In the genomic region with DNA sequence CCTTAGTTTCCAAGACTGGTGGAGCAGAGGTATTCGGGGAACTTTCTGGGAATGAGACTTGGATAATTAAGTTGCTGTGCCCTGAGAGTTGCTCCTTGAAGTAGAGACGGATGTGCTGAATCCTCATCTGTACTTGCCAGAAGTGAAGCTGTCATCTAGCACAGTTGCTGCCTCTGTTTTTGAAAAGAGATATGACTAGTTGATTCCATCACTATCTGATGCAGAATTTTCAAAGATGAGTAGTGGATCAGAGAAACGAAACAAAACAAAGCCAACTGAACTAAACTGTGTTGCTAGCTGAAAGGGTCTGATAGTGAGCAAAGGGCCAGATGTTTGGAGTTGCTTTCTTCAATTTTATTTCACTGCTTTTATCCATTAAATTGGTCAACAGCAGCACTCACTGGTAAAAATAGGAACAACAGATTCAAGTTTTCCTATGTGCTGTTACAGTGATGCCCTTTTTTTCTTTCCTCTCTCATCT, we compare ENCODE assay signal across 1 cellular context.
TF ChIP-seq lines count a peak whose summit lies in the region.

No MANE protein-coding gene starts in this region.

TF ChIP-seq in H1, 55 proteins besides CTCF, POLR2A, EP300 and RAD21 (continued from another document):
- TF ChIP-seq CHD7 (IDR thresholded peaks at IDR 0.05; ENCODE audit: insufficient replicate concordance, low read length) (no peak), TAF7 (optimal IDR thresholded peaks at IDR 0.05; ENCODE audit: borderline replicate concordance, low read depth, low read length) (no peak), HDAC2 (IDR thresholded peaks at IDR 0.05; ENCODE audit: borderline replicate concordance in 1 of 2, low read depth in 2 of 2, low read length in 2 of 2) (no peak), USF2 (IDR thresholded peaks at IDR 0.05; ENCODE audit: low read length) (no peak), CHD1 (IDR thresholded peaks at IDR 0.05; ENCODE audit: low read depth, low read length) (no peak), FOSL1 (IDR thresholded peaks at IDR 0.05; ENCODE audit: insufficient read depth, low read depth, low read length) (no peak), SIX5 (IDR thresholded peaks at IDR 0.05; ENCODE audit: low read depth, low read length) (no peak), BACH1 (IDR thresholded peaks at IDR 0.05; ENCODE audit: low read length) (no peak), CTBP2 (IDR thresholded peaks at IDR 0.05; ENCODE audit: borderline replicate concordance, insufficient read depth, insufficient read length, low read length) (no peak), CBX5 (IDR thresholded peaks at IDR 0.05; ENCODE audit: low read depth, low read length) (no peak), NRF1 (IDR thresholded peaks at IDR 0.05; ENCODE audit: low read depth, low read length) (no peak), TCF12 (IDR thresholded peaks at IDR 0.05; ENCODE audit: low read depth, low read length) (no peak), POLR2AphosphoS5 (IDR thresholded peaks at IDR 0.05; ENCODE audit: low read depth, low read length) (no peak), SIRT6 (IDR thresholded peaks at IDR 0.05; ENCODE audit: low read length) (no peak), CBX8 (IDR thresholded peaks at IDR 0.05; ENCODE audit: borderline replicate concordance, low read depth, low read length) (no peak), YY1 (IDR thresholded peaks at IDR 0.05; ENCODE audit: low read depth, low read length) (no peak)
- TF ChIP-seq, protein P1, sequence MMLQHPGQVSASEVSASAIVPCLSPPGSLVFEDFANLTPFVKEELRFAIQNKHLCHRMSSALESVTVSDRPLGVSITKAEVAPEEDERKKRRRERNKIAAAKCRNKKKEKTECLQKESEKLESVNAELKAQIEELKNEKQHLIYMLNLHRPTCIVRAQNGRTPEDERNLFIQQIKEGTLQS (IDR thresholded peaks at IDR 0.05; ENCODE audit: insufficient read depth, low read depth, low read length), result no peak
- TF ChIP-seq, protein P2, sequence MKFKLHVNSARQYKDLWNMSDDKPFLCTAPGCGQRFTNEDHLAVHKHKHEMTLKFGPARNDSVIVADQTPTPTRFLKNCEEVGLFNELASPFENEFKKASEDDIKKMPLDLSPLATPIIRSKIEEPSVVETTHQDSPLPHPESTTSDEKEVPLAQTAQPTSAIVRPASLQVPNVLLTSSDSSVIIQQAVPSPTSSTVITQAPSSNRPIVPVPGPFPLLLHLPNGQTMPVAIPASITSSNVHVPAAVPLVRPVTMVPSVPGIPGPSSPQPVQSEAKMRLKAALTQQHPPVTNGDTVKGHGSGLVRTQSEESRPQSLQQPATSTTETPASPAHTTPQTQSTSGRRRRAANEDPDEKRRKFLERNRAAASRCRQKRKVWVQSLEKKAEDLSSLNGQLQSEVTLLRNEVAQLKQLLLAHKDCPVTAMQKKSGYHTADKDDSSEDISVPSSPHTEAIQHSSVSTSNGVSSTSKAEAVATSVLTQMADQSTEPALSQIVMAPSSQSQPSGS (IDR thresholded peaks at IDR 0.05; ENCODE audit: low read length), result no peak
